Comparison of ENCODE assay signal across 1 cellular context in the genomic region with DNA sequence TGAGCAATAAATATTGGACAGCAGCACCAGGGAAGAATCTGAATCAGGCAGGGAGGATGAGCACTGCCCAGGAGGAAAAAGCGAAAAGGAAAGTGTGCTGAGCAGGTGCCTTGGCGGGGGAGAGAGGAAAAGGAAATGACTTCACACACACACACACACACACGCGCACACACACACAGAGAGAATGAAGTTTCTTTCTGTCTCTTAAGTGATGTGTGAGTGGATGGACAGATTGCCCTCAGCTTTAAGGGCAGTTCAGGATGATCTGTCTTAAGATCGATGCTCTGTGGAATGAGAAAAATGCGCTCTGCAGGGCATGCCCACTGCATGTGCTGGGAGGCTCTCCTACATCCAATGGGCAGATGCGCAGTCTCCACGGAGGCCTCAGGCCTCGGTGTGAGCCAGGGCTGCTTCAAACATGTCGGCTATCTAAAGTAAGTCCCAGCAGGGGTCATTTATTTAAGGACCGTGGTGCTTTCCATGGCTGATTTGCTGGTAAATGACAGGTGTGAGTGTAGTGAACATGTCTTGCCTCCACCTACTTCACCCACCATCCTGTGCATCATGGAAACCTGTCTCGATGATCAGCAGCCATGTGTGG.
TF ChIP-seq lines count a peak whose summit lies in the region.

No MANE protein-coding gene starts in this region.

TF ChIP-seq in HepG2, 621 proteins besides CTCF, POLR2A, EP300 and RAD21 (continued from another document and continues in another):
- TF ChIP-seq ZBTB37 (CRISPR knock-in tag; IDR thresholded peaks at IDR 0.05), result no peak
- TF ChIP-seq MLXIP (CRISPR knock-in tag; IDR thresholded peaks at IDR 0.05; ENCODE audit: borderline replicate concordance), result no peak
- TF ChIP-seq, protein P1, sequence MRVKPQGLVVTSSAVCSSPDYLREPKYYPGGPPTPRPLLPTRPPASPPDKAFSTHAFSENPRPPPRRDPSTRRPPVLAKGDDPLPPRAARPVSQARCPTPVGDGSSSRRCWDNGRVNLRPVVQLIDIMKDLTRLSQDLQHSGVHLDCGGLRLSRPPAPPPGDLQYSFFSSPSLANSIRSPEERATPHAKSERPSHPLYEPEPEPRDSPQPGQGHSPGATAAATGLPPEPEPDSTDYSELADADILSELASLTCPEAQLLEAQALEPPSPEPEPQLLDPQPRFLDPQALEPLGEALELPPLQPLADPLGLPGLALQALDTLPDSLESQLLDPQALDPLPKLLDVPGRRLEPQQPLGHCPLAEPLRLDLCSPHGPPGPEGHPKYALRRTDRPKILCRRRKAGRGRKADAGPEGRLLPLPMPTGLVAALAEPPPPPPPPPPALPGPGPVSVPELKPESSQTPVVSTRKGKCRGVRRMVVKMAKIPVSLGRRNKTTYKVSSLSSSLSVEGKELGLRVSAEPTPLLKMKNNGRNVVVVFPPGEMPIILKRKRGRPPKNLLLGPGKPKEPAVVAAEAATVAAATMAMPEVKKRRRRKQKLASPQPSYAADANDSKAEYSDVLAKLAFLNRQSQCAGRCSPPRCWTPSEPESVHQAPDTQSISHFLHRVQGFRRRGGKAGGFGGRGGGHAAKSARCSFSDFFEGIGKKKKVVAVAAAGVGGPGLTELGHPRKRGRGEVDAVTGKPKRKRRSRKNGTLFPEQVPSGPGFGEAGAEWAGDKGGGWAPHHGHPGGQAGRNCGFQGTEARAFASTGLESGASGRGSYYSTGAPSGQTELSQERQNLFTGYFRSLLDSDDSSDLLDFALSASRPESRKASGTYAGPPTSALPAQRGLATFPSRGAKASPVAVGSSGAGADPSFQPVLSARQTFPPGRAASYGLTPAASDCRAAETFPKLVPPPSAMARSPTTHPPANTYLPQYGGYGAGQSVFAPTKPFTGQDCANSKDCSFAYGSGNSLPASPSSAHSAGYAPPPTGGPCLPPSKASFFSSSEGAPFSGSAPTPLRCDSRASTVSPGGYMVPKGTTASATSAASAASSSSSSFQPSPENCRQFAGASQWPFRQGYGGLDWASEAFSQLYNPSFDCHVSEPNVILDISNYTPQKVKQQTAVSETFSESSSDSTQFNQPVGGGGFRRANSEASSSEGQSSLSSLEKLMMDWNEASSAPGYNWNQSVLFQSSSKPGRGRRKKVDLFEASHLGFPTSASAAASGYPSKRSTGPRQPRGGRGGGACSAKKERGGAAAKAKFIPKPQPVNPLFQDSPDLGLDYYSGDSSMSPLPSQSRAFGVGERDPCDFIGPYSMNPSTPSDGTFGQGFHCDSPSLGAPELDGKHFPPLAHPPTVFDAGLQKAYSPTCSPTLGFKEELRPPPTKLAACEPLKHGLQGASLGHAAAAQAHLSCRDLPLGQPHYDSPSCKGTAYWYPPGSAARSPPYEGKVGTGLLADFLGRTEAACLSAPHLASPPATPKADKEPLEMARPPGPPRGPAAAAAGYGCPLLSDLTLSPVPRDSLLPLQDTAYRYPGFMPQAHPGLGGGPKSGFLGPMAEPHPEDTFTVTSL (CRISPR knock-in tag; IDR thresholded peaks at IDR 0.05; ENCODE audit: borderline replicate concordance), result no peak
- TF ChIP-seq PAXIP1 (CRISPR knock-in tag; conservative IDR thresholded peaks at IDR 0.05), result no peak
- no peak for TF ChIP-seq SAFB2 (CRISPR knock-in tag; IDR thresholded peaks at IDR 0.05; ENCODE audit: borderline replicate concordance, low read depth)
- no peak for TF ChIP-seq ZNF652 (CRISPR knock-in tag; IDR thresholded peaks at IDR 0.05; ENCODE audit: borderline replicate concordance, low read depth)
- peak; percentile 44; the same call in 1 of the 2 replicates for TF ChIP-seq ZNF350 (CRISPR knock-in tag; IDR thresholded peaks at IDR 0.05; ENCODE audit: borderline replicate concordance, low read depth)
- no peak for TF ChIP-seq SMYD3 (CRISPR knock-in tag; IDR thresholded peaks at IDR 0.05)
- TF ChIP-seq ZNF468 (CRISPR knock-in tag; IDR thresholded peaks at IDR 0.05), result no peak
- TF ChIP-seq, protein P2, sequence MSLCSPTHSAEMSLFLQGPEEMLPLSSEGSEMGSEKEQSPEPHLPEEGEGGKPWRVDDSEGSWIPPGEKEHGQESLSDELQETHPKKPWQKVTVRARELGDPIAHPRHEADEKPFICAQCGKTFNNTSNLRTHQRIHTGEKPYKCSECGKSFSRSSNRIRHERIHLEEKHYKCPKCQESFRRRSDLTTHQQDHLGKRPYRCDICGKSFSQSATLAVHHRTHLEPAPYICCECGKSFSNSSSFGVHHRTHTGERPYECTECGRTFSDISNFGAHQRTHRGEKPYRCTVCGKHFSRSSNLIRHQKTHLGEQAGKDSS (CRISPR knock-in tag; IDR thresholded peaks at IDR 0.05; ENCODE audit: borderline replicate concordance, low read depth), result peak; percentile 65; the same call in 1 of the 2 replicates
- TF ChIP-seq TBX2 (CRISPR knock-in tag; IDR thresholded peaks at IDR 0.05; ENCODE audit: borderline replicate concordance), result no peak; the same call in 1 of the 2 replicates
- 0 out of 2 replicates have a peak, but pooled peaks have one; percentile 25 for TF ChIP-seq ZNF510 (CRISPR knock-in tag; IDR thresholded peaks at IDR 0.05; ENCODE audit: low read depth)
- TF ChIP-seq ZBTB21 (CRISPR knock-in tag; IDR thresholded peaks at IDR 0.05), result peak; percentile 84
- no peak for TF ChIP-seq ZNF619 (CRISPR knock-in tag; IDR thresholded peaks at IDR 0.05)
- no peak for TF ChIP-seq ZBTB46 (CRISPR knock-in tag; IDR thresholded peaks at IDR 0.05; ENCODE audit: borderline replicate concordance)
- TF ChIP-seq, protein P3, sequence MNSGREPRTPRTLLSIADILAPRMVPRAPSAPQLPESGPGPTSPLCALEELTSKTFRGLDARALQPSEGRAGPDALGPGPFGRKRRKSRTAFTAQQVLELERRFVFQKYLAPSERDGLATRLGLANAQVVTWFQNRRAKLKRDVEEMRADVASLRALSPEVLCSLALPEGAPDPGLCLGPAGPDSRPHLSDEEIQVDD (CRISPR knock-in tag; IDR thresholded peaks at IDR 0.05; ENCODE audit: borderline replicate concordance), result 0 out of 2 replicates have a peak, but pooled peaks have one; percentile 41
- no peak for TF ChIP-seq ZSCAN30 (CRISPR knock-in tag; IDR thresholded peaks at IDR 0.05)
- no peak for TF ChIP-seq ZEB1 (IDR thresholded peaks at IDR 0.05; ENCODE audit: insufficient replicate concordance, low read depth)
- no peak for TF ChIP-seq MBNL3 (CRISPR knock-in tag; conservative IDR thresholded peaks at IDR 0.05)
- TF ChIP-seq ARNTL (CRISPR knock-in tag; IDR thresholded peaks at IDR 0.05), result 0 out of 2 replicates have a peak, but pooled peaks have one; percentile 51
- TF ChIP-seq KLF11 (CRISPR knock-in tag; IDR thresholded peaks at IDR 0.05), result no peak
- TF ChIP-seq TSC22D2 (CRISPR knock-in tag; IDR thresholded peaks at IDR 0.05; ENCODE audit: borderline replicate concordance), result no peak
- TF ChIP-seq DMAP1 (CRISPR knock-in tag; IDR thresholded peaks at IDR 0.05), result peak; percentile 85
- TF ChIP-seq, protein P4, sequence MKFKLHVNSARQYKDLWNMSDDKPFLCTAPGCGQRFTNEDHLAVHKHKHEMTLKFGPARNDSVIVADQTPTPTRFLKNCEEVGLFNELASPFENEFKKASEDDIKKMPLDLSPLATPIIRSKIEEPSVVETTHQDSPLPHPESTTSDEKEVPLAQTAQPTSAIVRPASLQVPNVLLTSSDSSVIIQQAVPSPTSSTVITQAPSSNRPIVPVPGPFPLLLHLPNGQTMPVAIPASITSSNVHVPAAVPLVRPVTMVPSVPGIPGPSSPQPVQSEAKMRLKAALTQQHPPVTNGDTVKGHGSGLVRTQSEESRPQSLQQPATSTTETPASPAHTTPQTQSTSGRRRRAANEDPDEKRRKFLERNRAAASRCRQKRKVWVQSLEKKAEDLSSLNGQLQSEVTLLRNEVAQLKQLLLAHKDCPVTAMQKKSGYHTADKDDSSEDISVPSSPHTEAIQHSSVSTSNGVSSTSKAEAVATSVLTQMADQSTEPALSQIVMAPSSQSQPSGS (CRISPR knock-in tag; IDR thresholded peaks at IDR 0.05), result no peak; the same call in 1 of the 2 replicates
- no peak for TF ChIP-seq ZNF260 (CRISPR knock-in tag; IDR thresholded peaks at IDR 0.05; ENCODE audit: borderline replicate concordance, low read depth)
- TF ChIP-seq RBFOX2 (IDR thresholded peaks at IDR 0.05; ENCODE audit: low read depth, low read length), result peak; percentile 29; the same call in 1 of the 2 replicates
- peak; percentile 68 for TF ChIP-seq ZBTB38 (CRISPR knock-in tag; IDR thresholded peaks at IDR 0.05)
- TF ChIP-seq ELF1 (CRISPR knock-in tag; IDR thresholded peaks at IDR 0.05), result 0 out of 2 replicates have a peak, but pooled peaks have one; percentile 23
- 0 out of 2 replicates have a peak, but pooled peaks have one; percentile 55 for TF ChIP-seq ZNF274 (CRISPR knock-in tag; IDR thresholded peaks at IDR 0.05)
- TF ChIP-seq ZNF781 (CRISPR knock-in tag; IDR thresholded peaks at IDR 0.05; ENCODE audit: borderline replicate concordance, not compliant biosample characterization), result peak; percentile 75
- TF ChIP-seq RNF219 (CRISPR knock-in tag; IDR thresholded peaks at IDR 0.05), result no peak
- 0 out of 2 replicates have a peak, but pooled peaks have one; percentile 22 for TF ChIP-seq SNAPC2 (CRISPR knock-in tag; IDR thresholded peaks at IDR 0.05)
- no peak for TF ChIP-seq HNRNPL (IDR thresholded peaks at IDR 0.05; ENCODE audit: low read depth, low read length)
- TF ChIP-seq SSRP1 (CRISPR knock-in tag; IDR thresholded peaks at IDR 0.05), result no peak
